ENCODE assay signal across 22 cellular contexts in genomic region chr6:5044866-5045265, GRCh38. TPM values are rescaled to one million over a fixed set of nuclear protein-coding genes. Genes with fewer than 3 reads are reported as not detected.
DNase-seq lines count a peak whose midpoint lies in the region; ATAC-seq, FAIRE-seq and TF ChIP-seq lines count a peak whose summit lies in the region.
"Had no signal": no experiment of that assay in that cellular context is flagged by ENCODE, and none has a peak within 500 bp of the region (broad histone marks: within the 10 kb centered on the region; RNA-seq: fewer than 3 reads in every experiment).

No MANE protein-coding gene starts in this region.

- CTCF ChIA-PET in IMR-90 (lab: Yijun Ruan, JAX): no interaction called here

- H3K4me1 ChIP-seq in IMR-90 (ENCODE audit: control insufficient read depth, insufficient read depth, low read length): peaks cover 2% of the 10 kb centered on the region
- H3K4me1 ChIP-seq in pancreas: no peaks in the 10 kb centered on the region
- H3K4me1 ChIP-seq: A549 had no signal

- dilution Hi-C loops in IMR-90 (cut with HindIII; ENCODE audit: low sequenced_read_pairs, unreplicated experiment): no loop called here

- BruUV-seq in IMR-90 (replicated peaks; lab: Mats Ljungman, UMichigan): no TSS peak

- no peak for TF ChIP-seq CTCF in IMR-90 (conservative IDR thresholded peaks at IDR 0.05; ENCODE audit: low read depth, low read length)
- no peak for TF ChIP-seq CTCF in NB4 (IDR thresholded peaks at IDR 0.05; ENCODE audit: low read depth, low read length)
- TF ChIP-seq CTCF in foreskin fibroblast (IDR thresholded peaks at IDR 0.05; ENCODE audit: low read depth, low read length): no peak
- TF ChIP-seq CTCF in pancreas (IDR thresholded peaks at IDR 0.05): no peak

- no peaks in the 10 kb centered on the region for H3K36me3 ChIP-seq in IMR-90 (ENCODE audit: control insufficient read depth, insufficient read depth, low read length)
- no peaks in the 10 kb centered on the region for H3K36me3 ChIP-seq in pancreas

- H2BK15ac ChIP-seq in IMR-90 (ENCODE audit: low read depth, low read length): no peak overlapping the region

- no peak overlapping the region for H2BK120ac ChIP-seq in IMR-90 (ENCODE audit: low read depth, low read length)

- POLR2A ChIA-PET in IMR-90 (lab: Charles Lee; ENCODE audit: unreplicated experiment): interaction anchor here (0.6 kb wide), 1 partner anchor 116 kb away, joined by 4 read pairs; no protein-coding TSS in a partner anchor

- no peaks in the 10 kb centered on the region for H3K79me1 ChIP-seq in IMR-90 (ENCODE audit: low read depth in 1 of 2, low read length in 2 of 2)

- no peak overlapping the region for H2AFZ ChIP-seq in IMR-90 (replicated peaks; ENCODE audit: low read length, poor library complexity)

- H3K9me1 ChIP-seq in IMR-90 (ENCODE audit: insufficient read depth, low read length): 0 out of 2 replicates have a peak, but pooled peaks cover 3% of the 10 kb centered on the region

- H4K8ac ChIP-seq in IMR-90 (ENCODE audit: low read depth in 2 of 2, low read length in 2 of 2): no peak overlapping the region

- H3K56ac ChIP-seq in IMR-90 (ENCODE audit: extremely low read depth, insufficient read depth, low read length): no peak overlapping the region

- H3K18ac ChIP-seq in IMR-90 (ENCODE audit: low read depth, low read length): no peak overlapping the region

- H3K9me3 ChIP-seq in IMR-90 (ENCODE audit: control insufficient read depth, insufficient read depth, low read length): peaks cover 2% of the 10 kb centered on the region; the same call in 1 of the 2 replicates
- H3K9me3 ChIP-seq in pancreas: no peaks in the 10 kb centered on the region

- TF ChIP-seq POLR2A in IMR-90 (IDR thresholded peaks at IDR 0.05; ENCODE audit: low read depth, low read length): no peak
- TF ChIP-seq POLR2A in NB4 (IDR thresholded peaks at IDR 0.05; ENCODE audit: extremely low read depth, insufficient read length): no peak

- no peak for FAIRE-seq in pancreas (lab: Jason Lieb, UNC)
- FAIRE-seq: A549, H1 had no signal

- no peak overlapping the region for H2AK9ac ChIP-seq in IMR-90 (replicated peaks; ENCODE audit: low read depth, low read length, poor library complexity)

- no peak overlapping the region for H3K4ac ChIP-seq in IMR-90 (ENCODE audit: low read depth, low read length)

- no peak overlapping the region for H4K5ac ChIP-seq in IMR-90 (ENCODE audit: low read depth, low read length)

- no peak overlapping the region for H2BK20ac ChIP-seq in IMR-90 (ENCODE audit: low read depth, low read length)

- no peak overlapping the region for H2BK5ac ChIP-seq in IMR-90 (ENCODE audit: low read depth, low read length, poor library complexity, severe bottlenecking)

- no peak overlapping the region for H3K27ac ChIP-seq in IMR-90 (ENCODE audit: insufficient read depth, low read length)
- H3K27ac ChIP-seq in pancreas: no peak overlapping the region
- H3K27ac ChIP-seq: A549 had no signal

- H3K27me3 ChIP-seq in IMR-90 (ENCODE audit: control insufficient read depth, insufficient read depth, low read length) (no peaks in the 10 kb centered on the region), pancreas (no peaks in the 10 kb centered on the region)

- H3K4me3 ChIP-seq in IMR-90 (ENCODE audit: insufficient read depth, low read depth, low read length) (no peak overlapping the region), NB4 (ENCODE audit: low read depth, low read length) (no peak overlapping the region), foreskin fibroblast (ENCODE audit: low read depth in 1 of 2, low read length in 2 of 2) (no peak overlapping the region), pancreas (no peak overlapping the region)
- H3K4me3 ChIP-seq: A549 had no signal

- no peak overlapping the region for H2AK5ac ChIP-seq in IMR-90 (ENCODE audit: low read depth, low read length)

- in situ Hi-C loops in IMR-90 (cut with MboI; ENCODE audit: low sequenced_read_pairs): no loop called here

- DNase-seq in EH (ENCODE audit: low read depth) (peak; percentile 72), IMR-90 (no peak), NB4 (ENCODE audit: low read depth) (peak; percentile 36), foreskin fibroblast (peak; percentile 6 to 17), posterior cingulate gyrus (no peak), pancreas (no peak)
- DNase-seq: CD4-positive, CD25-positive, alpha-beta regulatory T cell; COR-L47; DMS79 treated with DMSO at 0.1 percent for 48 hours; GF-D8; NCI-H1048; NCI-H1417 treated with DMSO at 0.1 percent for 48 hours; NCI-H187; NCI-H446; NCI-H526; RPMI8226; SHP77 had no signal

- no peak overlapping the region for H3K23ac ChIP-seq in IMR-90 (ENCODE audit: low read depth, low read length)

- no peaks in the 10 kb centered on the region for H4K20me1 ChIP-seq in IMR-90 (ENCODE audit: insufficient read depth, low read length)

- peak overlapping the region; percentile 64; the same call in 1 of the 2 replicates for H3K4me2 ChIP-seq in IMR-90 (ENCODE audit: low read depth, low read length)
- H3K4me2 ChIP-seq: A549 had no signal

- no peak overlapping the region for H3K9ac ChIP-seq in IMR-90 (ENCODE audit: low read depth, low read length)

- intact Hi-C loops in IMR-90 (cut with micrococcal nuclease): no loop called here
- intact Hi-C loops in posterior cingulate gyrus (cut with DNase I): no loop called here
- intact Hi-C loops in pancreas (cut with DNase I): no loop called here

- no peak overlapping the region for H3K14ac ChIP-seq in IMR-90 (replicated peaks; ENCODE audit: low read depth, low read length)

- no peak overlapping the region for H4K91ac ChIP-seq in IMR-90 (ENCODE audit: insufficient read depth, low read depth, low read length)

- WGBS in IMR-90 (ENCODE audit: extremely low coverage in 2 of 2, insufficient read length in 1 of 2), 2 experiments: 87% methylated on average over 3 of the region's 3 CpGs; no CpG with 5 or more reads in 1 of the 2 experiments
- WGBS in pancreas, 2 donors: 82 to 98% methylated on average over 3 of the region's 3 CpGs

- no peak for TF ChIP-seq RAD21 in IMR-90 (IDR thresholded peaks at IDR 0.05; ENCODE audit: low read length)

- ATAC-seq in IMR-90 (ENCODE audit: low read depth): no peak
- no peak for ATAC-seq in pancreas
- ATAC-seq in HG02610 (IDR thresholded peaks at IDR 0.05; ENCODE audit: unreplicated experiment): no peak
- ATAC-seq: A549, HCT116, SK-N-SH treated with all-trans-retinoic acid at 6 μM for 48 hours had no signal

TF ChIP-seq in IMR-90, 13 proteins besides CTCF, POLR2A, EP300 and RAD21:
- no peak for TF ChIP-seq CHD1 (IDR thresholded peaks at IDR 0.05; ENCODE audit: low read depth, low read length)
- no peak for TF ChIP-seq NFE2L2 (IDR thresholded peaks at IDR 0.05; ENCODE audit: low read depth, low read length)
- TF ChIP-seq FOS (IDR thresholded peaks at IDR 0.05; ENCODE audit: low read depth, low read length): no peak
- no peak for TF ChIP-seq ELK1 (IDR thresholded peaks at IDR 0.05; ENCODE audit: borderline replicate concordance, low read depth, low read length)
- no peak for TF ChIP-seq MAFK (IDR thresholded peaks at IDR 0.05; ENCODE audit: low read depth, low read length)
- no peak for TF ChIP-seq SMC3 (IDR thresholded peaks at IDR 0.05; ENCODE audit: low read depth, low read length)
- TF ChIP-seq MXI1 (IDR thresholded peaks at IDR 0.05; ENCODE audit: borderline replicate concordance, low read depth, low read length): no peak
- no peak for TF ChIP-seq MAZ (IDR thresholded peaks at IDR 0.05; ENCODE audit: borderline replicate concordance, low read depth, low read length)
- TF ChIP-seq BHLHE40 (IDR thresholded peaks at IDR 0.05; ENCODE audit: low read depth, low read length): no peak
- no peak for TF ChIP-seq RFX5 (IDR thresholded peaks at IDR 0.05; ENCODE audit: low read depth, low read length)
- TF ChIP-seq USF2 (IDR thresholded peaks at IDR 0.05; ENCODE audit: low read depth, low read length): no peak
- TF ChIP-seq RCOR1 (IDR thresholded peaks at IDR 0.05; ENCODE audit: insufficient replicate concordance, low read length): no peak
- TF ChIP-seq CEBPB (IDR thresholded peaks at IDR 0.05; ENCODE audit: low read depth, low read length): no peak

RNA-seq across cellular contexts. Expression of gene PPP1R3G, which starts 40.3 kb away (rescaled TPM):
- total RNA-seq in IMR-90 (2012; rRNA removed) (under 0.01 and 0.18 TPM in 2 replicates), pancreas (under 1 TPM in 4 of 6 donors, not detected in 2; 0.04 to 0.24 (median 0.07) TPM)
- polyA plus RNA-seq in IMR-90 (2012; rRNA removed) (0.09 and 0.10 TPM in 2 replicates), pancreas (under 1 TPM; 0.08 to 0.09 TPM)
- 0.06 and 0.16 TPM in 2 replicates for polyA plus RNA-seq in IMR-90 (2012; cell fraction: cytosol; rRNA removed)
- 0.09 and 0.10 TPM in 2 replicates for polyA plus RNA-seq in IMR-90 (2012; cell fraction: nucleus; rRNA removed; ENCODE audit: low replicate concordance)
- polyA plus RNA-seq: CD4-positive, CD25-positive, alpha-beta regulatory T cell had no signal

RNA-seq across cellular contexts. Expression of gene RPP40, which starts 41.0 kb away (rescaled TPM):
- 19.7 and 22.2 TPM in 2 replicates for total RNA-seq in IMR-90 (2012; rRNA removed)
- polyA plus RNA-seq in IMR-90 (2012; rRNA removed): 6.6 and 8.1 TPM in 2 replicates
- polyA plus RNA-seq in IMR-90 (2012; cell fraction: cytosol; rRNA removed): 3.2 and 4.2 TPM in 2 replicates
- 2.3 and 4.6 TPM in 2 replicates for polyA plus RNA-seq in IMR-90 (2012; cell fraction: nucleus; rRNA removed; ENCODE audit: low replicate concordance)
- total RNA-seq in pancreas: 1 to 10 TPM in 5 of 6 donors, under 1 TPM in 1; 0.97 to 3.7 (median 2.7) TPM
- 1 to 10 TPM; 1.9 to 2.4 TPM for polyA plus RNA-seq in pancreas

Comparison
In these comparisons a context has a peak if more than half of its experiments do, and no peak if none do; other contexts are left out.
1. DNase-seq: peak in EH (single experiment), NB4 (single experiment) and foreskin fibroblast (2 of 2); none in IMR-90 (single experiment), posterior cingulate gyrus (0 of 10) and pancreas (0 of 6).